1 cellular context compared by ENCODE assay signal in the genomic region with DNA sequence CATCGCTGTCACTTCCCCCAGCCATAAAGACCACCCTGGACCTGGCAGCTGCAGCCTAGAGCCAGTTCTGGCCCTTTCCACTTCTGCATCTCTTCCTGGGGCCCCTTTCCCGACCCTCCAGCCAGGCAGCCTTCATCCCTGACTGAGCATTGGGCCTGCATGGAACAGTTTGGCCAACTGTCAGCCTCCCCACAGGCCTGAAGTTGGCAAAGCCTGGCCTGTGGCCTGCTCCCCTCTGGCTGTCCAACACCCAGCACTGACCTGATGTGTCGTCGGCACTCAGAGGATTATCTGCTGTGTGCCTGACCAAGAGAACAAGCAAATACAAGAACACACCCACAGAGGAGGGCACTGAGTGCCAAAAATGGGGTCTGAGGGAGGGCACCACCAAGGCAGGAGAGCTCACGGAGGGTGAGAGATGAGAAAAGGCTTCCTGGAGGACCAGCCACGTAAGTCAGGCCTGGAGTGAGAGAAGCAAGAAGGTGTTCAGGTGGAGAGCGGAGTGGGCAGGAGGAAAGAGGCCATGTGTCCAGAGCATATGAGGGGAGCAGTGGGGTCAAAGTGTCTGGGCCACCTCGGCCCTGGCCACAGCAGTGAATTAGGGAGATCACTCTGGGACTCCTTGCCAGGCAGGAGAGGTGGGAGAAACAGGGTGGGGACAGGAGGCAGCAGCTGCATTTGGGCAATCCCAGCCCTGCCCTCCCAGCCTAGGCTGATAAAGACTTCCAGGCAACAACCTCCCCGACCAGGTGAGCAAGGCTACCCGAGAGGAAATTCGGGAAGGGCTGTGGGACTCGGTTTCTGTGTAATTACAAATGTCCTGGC.
TF ChIP-seq lines count a peak whose summit lies in the region.

No MANE protein-coding gene starts in this region.

TF ChIP-seq in IMR-90, 13 proteins besides CTCF, POLR2A, EP300 and RAD21:
- TF ChIP-seq, protein P1, sequence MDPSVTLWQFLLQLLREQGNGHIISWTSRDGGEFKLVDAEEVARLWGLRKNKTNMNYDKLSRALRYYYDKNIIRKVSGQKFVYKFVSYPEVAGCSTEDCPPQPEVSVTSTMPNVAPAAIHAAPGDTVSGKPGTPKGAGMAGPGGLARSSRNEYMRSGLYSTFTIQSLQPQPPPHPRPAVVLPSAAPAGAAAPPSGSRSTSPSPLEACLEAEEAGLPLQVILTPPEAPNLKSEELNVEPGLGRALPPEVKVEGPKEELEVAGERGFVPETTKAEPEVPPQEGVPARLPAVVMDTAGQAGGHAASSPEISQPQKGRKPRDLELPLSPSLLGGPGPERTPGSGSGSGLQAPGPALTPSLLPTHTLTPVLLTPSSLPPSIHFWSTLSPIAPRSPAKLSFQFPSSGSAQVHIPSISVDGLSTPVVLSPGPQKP (IDR thresholded peaks at IDR 0.05; ENCODE audit: borderline replicate concordance, low read depth, low read length), result no peak
- TF ChIP-seq MXI1 (IDR thresholded peaks at IDR 0.05; ENCODE audit: borderline replicate concordance, low read depth, low read length) (no peak), NFE2L2 (IDR thresholded peaks at IDR 0.05; ENCODE audit: low read depth, low read length) (no peak), SMC3 (IDR thresholded peaks at IDR 0.05; ENCODE audit: low read depth, low read length) (no peak), BHLHE40 (IDR thresholded peaks at IDR 0.05; ENCODE audit: low read depth, low read length) (no peak), CEBPB (IDR thresholded peaks at IDR 0.05; ENCODE audit: low read depth, low read length) (no peak), RCOR1 (IDR thresholded peaks at IDR 0.05; ENCODE audit: insufficient replicate concordance, low read length) (no peak), CHD1 (IDR thresholded peaks at IDR 0.05; ENCODE audit: low read depth, low read length) (no peak), MAZ (IDR thresholded peaks at IDR 0.05; ENCODE audit: borderline replicate concordance, low read depth, low read length) (no peak), RFX5 (IDR thresholded peaks at IDR 0.05; ENCODE audit: low read depth, low read length) (no peak), FOS (IDR thresholded peaks at IDR 0.05; ENCODE audit: low read depth, low read length) (no peak), MAFK (IDR thresholded peaks at IDR 0.05; ENCODE audit: low read depth, low read length) (no peak)
- TF ChIP-seq, protein P2, sequence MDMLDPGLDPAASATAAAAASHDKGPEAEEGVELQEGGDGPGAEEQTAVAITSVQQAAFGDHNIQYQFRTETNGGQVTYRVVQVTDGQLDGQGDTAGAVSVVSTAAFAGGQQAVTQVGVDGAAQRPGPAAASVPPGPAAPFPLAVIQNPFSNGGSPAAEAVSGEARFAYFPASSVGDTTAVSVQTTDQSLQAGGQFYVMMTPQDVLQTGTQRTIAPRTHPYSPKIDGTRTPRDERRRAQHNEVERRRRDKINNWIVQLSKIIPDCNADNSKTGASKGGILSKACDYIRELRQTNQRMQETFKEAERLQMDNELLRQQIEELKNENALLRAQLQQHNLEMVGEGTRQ (IDR thresholded peaks at IDR 0.05; ENCODE audit: low read depth, low read length), result no peak
